In the genomic region with DNA sequence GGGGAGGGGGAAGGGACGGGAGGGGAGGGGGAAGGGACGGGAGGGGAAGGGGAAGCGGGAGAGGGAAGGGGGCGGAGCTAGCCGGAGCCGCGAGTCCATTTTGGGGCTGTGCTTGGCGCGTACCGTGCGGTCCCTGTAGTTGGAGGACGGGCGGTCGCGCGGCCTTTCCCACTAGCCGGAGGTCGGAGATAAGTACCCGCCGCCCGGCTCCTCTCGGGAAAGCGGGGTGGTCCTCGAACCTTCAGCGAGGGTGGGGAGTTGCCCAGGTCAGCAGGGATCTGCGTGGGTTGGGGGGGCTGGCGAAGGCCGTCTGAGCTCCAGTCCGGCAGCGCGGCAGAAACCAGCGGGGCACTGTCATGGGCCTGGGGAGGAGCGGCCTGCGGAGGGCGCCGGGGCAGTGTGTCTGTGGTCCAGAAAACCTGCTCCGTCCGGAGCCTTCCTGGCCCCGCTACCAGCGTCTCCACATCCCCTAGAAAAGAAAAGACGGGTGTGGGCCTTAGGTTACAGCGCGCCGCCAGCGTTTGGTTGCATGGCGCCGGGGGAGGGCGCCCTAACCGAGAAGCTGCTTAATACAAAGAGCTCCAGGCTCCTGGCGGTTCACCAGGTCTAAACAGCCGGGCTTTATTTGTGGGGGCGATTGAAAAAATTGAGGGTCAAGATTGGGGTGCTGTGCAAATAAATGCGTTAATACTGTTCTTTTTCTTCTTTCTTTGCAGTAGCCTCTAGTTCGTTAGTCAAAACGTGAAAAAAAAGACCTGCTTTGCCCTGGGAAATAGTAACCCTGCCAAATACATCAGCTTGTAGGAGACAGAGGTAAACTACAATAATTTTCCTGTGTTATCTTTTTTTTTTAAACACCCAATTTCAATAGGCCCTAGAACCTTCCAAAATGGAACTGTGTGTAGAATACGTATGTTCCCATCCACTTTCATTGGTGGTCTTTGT, we compare ENCODE assay signal across 1 cellular context.
TF ChIP-seq lines count a peak whose summit lies in the region.

A gene with protein sequence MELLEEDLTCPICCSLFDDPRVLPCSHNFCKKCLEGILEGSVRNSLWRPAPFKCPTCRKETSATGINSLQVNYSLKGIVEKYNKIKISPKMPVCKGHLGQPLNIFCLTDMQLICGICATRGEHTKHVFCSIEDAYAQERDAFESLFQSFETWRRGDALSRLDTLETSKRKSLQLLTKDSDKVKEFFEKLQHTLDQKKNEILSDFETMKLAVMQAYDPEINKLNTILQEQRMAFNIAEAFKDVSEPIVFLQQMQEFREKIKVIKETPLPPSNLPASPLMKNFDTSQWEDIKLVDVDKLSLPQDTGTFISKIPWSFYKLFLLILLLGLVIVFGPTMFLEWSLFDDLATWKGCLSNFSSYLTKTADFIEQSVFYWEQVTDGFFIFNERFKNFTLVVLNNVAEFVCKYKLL (plus strand): TSS at position 92 of the 945 bp plus-strand sequence. CDS start 14,899 bp downstream, outside the sequence.

TF ChIP-seq in IMR-90, 13 proteins besides CTCF, POLR2A, EP300 and RAD21:
- TF ChIP-seq SMC3 (IDR thresholded peaks at IDR 0.05; ENCODE audit: low read depth, low read length) (peak; percentile 49), CHD1 (IDR thresholded peaks at IDR 0.05; ENCODE audit: low read depth, low read length) (0 out of 2 replicates have a peak, but pooled peaks have one; percentile 86), BHLHE40 (IDR thresholded peaks at IDR 0.05; ENCODE audit: low read depth, low read length) (no peak), MAZ (IDR thresholded peaks at IDR 0.05; ENCODE audit: borderline replicate concordance, low read depth, low read length) (peak; percentile 53; the same call in 1 of the 2 replicates)
TF ChIP-seq in IMR-90: peak in this region for 3.
